26 cellular contexts compared by ENCODE assay signal in the genomic region with DNA sequence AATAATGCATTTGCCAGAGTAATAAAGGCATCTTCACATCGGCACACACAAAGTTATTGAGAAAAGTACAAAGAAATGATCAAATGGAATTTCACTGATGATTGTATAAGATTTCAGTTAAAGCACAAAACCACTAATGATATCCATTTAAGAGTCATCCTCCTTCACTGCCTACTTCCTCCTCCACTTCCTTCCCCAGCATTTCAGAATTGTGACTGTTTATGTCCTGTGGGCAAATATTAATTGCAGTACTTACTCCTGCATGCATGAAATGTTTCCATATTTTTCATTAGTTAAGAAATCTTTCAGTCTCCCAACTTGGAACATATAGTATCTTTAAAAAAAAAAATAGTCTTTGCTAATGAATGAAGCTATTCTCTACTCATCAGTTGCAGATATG.
DNase-seq lines count a peak whose midpoint lies in the region; ATAC-seq and TF ChIP-seq lines count a peak whose summit lies in the region.
"Had no signal": no experiment of that assay in that cellular context is flagged by ENCODE, and none has a peak within 500 bp of the region (broad histone marks: within the 10 kb centered on the region; RNA-seq: fewer than 3 reads in every experiment).

No MANE protein-coding gene starts in this region.

- no peak for TF ChIP-seq EP300 in gastroesophageal sphincter (IDR thresholded peaks at IDR 0.05)

- TF ChIP-seq POLR2A in gastroesophageal sphincter (IDR thresholded peaks at IDR 0.05) = no peak

- no peaks in the 10 kb centered on the region for H3K9me3 ChIP-seq in SK-N-MC (ENCODE audit: low read depth, low read length)
- no peaks in the 10 kb centered on the region for H3K9me3 ChIP-seq in gastroesophageal sphincter
- H3K9me3 ChIP-seq: heart right ventricle, left ventricle myocardium inferior, right lobe of liver had no signal

- H3K36me3 ChIP-seq in SK-N-MC (ENCODE audit: insufficient read depth, low read length) (no peaks in the 10 kb centered on the region), gastroesophageal sphincter (no peaks in the 10 kb centered on the region)
- H3K36me3 ChIP-seq: heart right ventricle, left ventricle myocardium inferior, right lobe of liver had no signal

- 50 to 76% methylated on average over 1 of the region's 1 CpG for WGBS in gastroesophageal sphincter (ENCODE audit: low coverage in 1 of 2), 2 donors

- H3K27me3 ChIP-seq in foreskin keratinocyte (no peaks in the 10 kb centered on the region), gastroesophageal sphincter (no peaks in the 10 kb centered on the region)
- H3K27me3 ChIP-seq: heart right ventricle, right lobe of liver had no signal

- H3K4me3 ChIP-seq in SK-N-MC (no peak overlapping the region; the same call in 1 of the 2 replicates), gastroesophageal sphincter (no peak overlapping the region)
- H3K4me3 ChIP-seq: heart right ventricle, K562, left ventricle myocardium inferior, right lobe of liver had no signal

- TF ChIP-seq CTCF in foreskin keratinocyte (conservative IDR thresholded peaks at IDR 0.05) (no peak), gastroesophageal sphincter (IDR thresholded peaks at IDR 0.05) (no peak)

- ATAC-seq in foreskin keratinocyte (peak; percentile 86), gastroesophageal sphincter (no peak)
- ATAC-seq: activated T-cell treated with anti-CD3 and anti-CD28 coated beads, Interleukin-2, amount 50 U/mL, for 4 hours; heart right ventricle; K562; natural killer cell treated with Interleukin-12 subunit alpha and Interleukin-12 subunit beta and Interleukin-15 and Interleukin-18, amount 100 ng/mL, for 72 hours; right lobe of liver; SK-N-SH treated with all-trans-retinoic acid at 6 μM for 48 hours had no signal

- H3K4me1 ChIP-seq in foreskin keratinocyte (peaks cover 7% of the 10 kb centered on the region), gastroesophageal sphincter (no peaks in the 10 kb centered on the region)
- H3K4me1 ChIP-seq: heart right ventricle, left ventricle myocardium inferior, parathyroid adenoma, right lobe of liver had no signal

- H3K27ac ChIP-seq in SK-N-MC (no peak overlapping the region; the same call in 1 of the 2 replicates), foreskin keratinocyte (no peak overlapping the region), gastroesophageal sphincter (no peak overlapping the region)
- H3K27ac ChIP-seq: C4-2B, heart right ventricle, left ventricle myocardium inferior, parathyroid adenoma, right lobe of liver had no signal

- DNase-seq in COLO829 (ENCODE audit: low spot score) = peak; percentile 32
- peak; percentile 19 for DNase-seq in M059J (ENCODE audit: low read depth)
- DNase-seq in SK-N-MC (ENCODE audit: low read depth, low spot score) = peak; percentile 65
- DNase-seq in foreskin keratinocyte = peak in 1 of 2 donors; percentile 60
- no peak for DNase-seq in midbrain (lab: John Stamatoyannopoulos, UW)
- DNase-seq in NCI-H1694 (lab: John Stamatoyannopoulos, UW) = no peak
- DNase-seq in activated T-cell treated with anti-CD3 and anti-CD28 coated beads for 4 hours = no peak
- DNase-seq: ACHN; activated CD8-positive, alpha-beta memory T cell treated with anti-CD3 and anti-CD28 coated beads for 24 hours; activated naive CD4-positive, alpha-beta T cell treated with Interleukin-2 at 50 U/mL for 16 hours; activated T-cell treated with anti-CD3 and anti-CD28 coated beads, Interleukin-2, amount 50 U/mL, for 4 hours; amygdala; heart right ventricle; left ventricle myocardium inferior; NCI-H1105 treated with DMSO at 0.1 percent for 48 hours; NCI-H2081; NCI-H345; NCI-H82; right lobe of liver; stimulated activated CD4-positive, alpha-beta T cell treated with anti-CD3 and anti-CD28 coated beads, Interleukin-15, amount 100 ng/mL, for 24 hours had no signal

- no peak overlapping the region for H3K9ac ChIP-seq in SK-N-MC (ENCODE audit: insufficient read length)
- H3K9ac ChIP-seq: parathyroid adenoma had no signal

Comparison
In these comparisons a context has a peak if more than half of its experiments do, and no peak if none do; other contexts are left out.
1. DNase-seq: peak in COLO829 (single experiment), M059J (single experiment) and SK-N-MC (single experiment); none in midbrain (single experiment), NCI-H1694 (single experiment) and activated T-cell treated with anti-CD3 and anti-CD28 coated beads for 4 hours (single experiment).